ENCODE assay signal across 20 cellular contexts in genomic region chr10:96482815-96483588, GRCh38. TPM values are rescaled to one million over a fixed set of nuclear protein-coding genes. Genes with fewer than 3 reads are reported as not detected.
DNase-seq lines count a peak whose midpoint lies in the region; ATAC-seq, FAIRE-seq and TF ChIP-seq lines count a peak whose summit lies in the region.
"Had no signal": no experiment of that assay in that cellular context is flagged by ENCODE, and none has a peak within 500 bp of the region (broad histone marks: within the 10 kb centered on the region; RNA-seq: fewer than 3 reads in every experiment).

No MANE protein-coding gene starts in this region.

- H3K9ac ChIP-seq in K562 (ENCODE audit: insufficient read depth in 1 of 2, low read depth in 2 of 2, low read length in 2 of 2), result no peak overlapping the region
- H3K9ac ChIP-seq: GM23248 had no signal

- WGBS in right cardiac atrium, result 68% methylated on average over 4 of the region's 4 CpGs
- WGBS in K562 (ENCODE audit: insufficient coverage, low coverage, missing lambda C conversion rate), result 0% methylated on average over 3 of the region's 4 CpGs

- H3K27ac ChIP-seq in right cardiac atrium (ENCODE audit: low read length) (no peak overlapping the region), K562 (ENCODE audit: extremely low read depth, low read depth, low read length) (no peak overlapping the region)
- H3K27ac ChIP-seq: 22Rv1, A549, C4-2B, GM23248 had no signal

- intact Hi-C loops in cardiac septum (cut with DNase I), result no loop called here
- intact Hi-C loops in right cardiac atrium (cut with DNase I), result no loop called here
- intact Hi-C loops in K562 (cut with micrococcal nuclease), result no loop called here

- CTCF ChIA-PET in K562 (lab: Yijun Ruan, JAX; ENCODE audit: low intra/inter-chr PET ratio), result no interaction called here

- DNase-seq in cardiac septum (ENCODE audit: low spot score), result peak; percentile 44
- no peak for DNase-seq in right cardiac atrium
- peak; percentile 9 to 27 (median 15) for DNase-seq in K562 (ENCODE audit: extremely low read depth in 1 of 4, low spot score in 3 of 4)
- DNase-seq in islet precursor cell, result peak; percentile 37
- no peak for DNase-seq in kidney glomerular epithelial cell (lab: John Stamatoyannopoulos, UW)
- DNase-seq in SW480 (ENCODE audit: low spot score), result no peak
- DNase-seq in NCI-H446 (lab: John Stamatoyannopoulos, UW), result no peak
- DNase-seq: AML-193; CD4-positive, alpha-beta T cell; DMS153; DMS79; GDM1; GM23248; HCEC 1CT had no signal

- no TSS peak for BruUV-seq in K562 (replicated peaks; lab: Mats Ljungman, UMichigan)

- no peaks in the 10 kb centered on the region for H3K36me3 ChIP-seq in K562 (ENCODE audit: control insufficient read depth, insufficient read depth, low read length)

- no peak for FAIRE-seq in K562 (lab: Jason Lieb, UNC)
- FAIRE-seq: A549, GM12892, GM18507 had no signal

- H3K4me2 ChIP-seq in K562 (ENCODE audit: insufficient read depth, low read length), result no peak overlapping the region
- H3K4me2 ChIP-seq: A549 had no signal

- H3K4me1 ChIP-seq in right cardiac atrium (ENCODE audit: control insufficient read depth, insufficient read depth, low read length) (no peaks in the 10 kb centered on the region), K562 (replicated peaks in 1 of 2; ENCODE audit: control insufficient read depth in 2 of 2, insufficient read depth in 2 of 2, low read length in 2 of 2) (peaks cover 0 to 3% of the 10 kb centered on the region in 2 experiments; a peak in 1 of 5 replicates)
- H3K4me1 ChIP-seq: A549 had no signal

- in situ Hi-C loops in K562 (cut with MboI), result no loop called here

- H3K27me3 ChIP-seq in right cardiac atrium (ENCODE audit: control insufficient read depth, insufficient read depth) (peaks cover 5% of the 10 kb centered on the region), K562 (ENCODE audit: control insufficient read depth in 2 of 2, insufficient read depth in 2 of 2, low read length in 2 of 2) (peaks cover 5 to 32% of the 10 kb centered on the region in 2 experiments; a peak in 4 of 5 replicates)

- no peak for ATAC-seq in right cardiac atrium
- ATAC-seq in K562, result peak; percentile 35; the same call in 2 of the 3 replicates
- ATAC-seq: A549 had no signal

- no peaks in the 10 kb centered on the region for H3K9me1 ChIP-seq in K562 (ENCODE audit: control insufficient read depth, insufficient read depth, low read length)

- no peak for TF ChIP-seq POLR2A in K562 (conservative IDR thresholded peaks at IDR 0.05)

- no peak overlapping the region for H3K4me3 ChIP-seq in right cardiac atrium (ENCODE audit: low read length)
- H3K4me3 ChIP-seq in K562, result no peak overlapping the region
- H3K4me3 ChIP-seq: A549, GM23248 had no signal

- peak; percentile 53; the same call in 1 of the 2 replicates for TF ChIP-seq EP300 in K562 (IDR thresholded peaks at IDR 0.05; ENCODE audit: low read length)

- 0 out of 2 replicates have a peak, but pooled peaks cover 1% of the 10 kb centered on the region for H4K20me1 ChIP-seq in K562 (replicated peaks; ENCODE audit: control insufficient read depth, insufficient read depth, low read length)

- no peak for TF ChIP-seq CTCF in K562 (IDR thresholded peaks at IDR 0.05 in 2 of 3, conservative IDR thresholded peaks at IDR 0.05 in 1 of 3; ENCODE audit: insufficient read depth in 2 of 3, low read depth in 1 of 3, low read length in 3 of 3)

- no peak overlapping the region for H2AFZ ChIP-seq in K562 (ENCODE audit: low read depth, low read length)
- H2AFZ ChIP-seq: GM23248 had no signal

- H3K79me2 ChIP-seq in K562 (ENCODE audit: control insufficient read depth, insufficient read depth, low read length), result no peaks in the 10 kb centered on the region

- H3K9me3 ChIP-seq in right cardiac atrium (ENCODE audit: control insufficient read depth, low read length) (no peaks in the 10 kb centered on the region), K562 (replicated peaks; ENCODE audit: control insufficient read depth, insufficient read depth, low read depth, low read length) (no peaks in the 10 kb centered on the region)
- H3K9me3 ChIP-seq: A549 had no signal

- no peak for TF ChIP-seq RAD21 in K562 (CRISPR knock-in tag; conservative IDR thresholded peaks at IDR 0.05 in 1 of 2, IDR thresholded peaks at IDR 0.05 in 1 of 2)

- POLR2A ChIA-PET in K562 (lab: Yijun Ruan, JAX), result interaction anchor here (0.7 kb wide), 1 partner anchor 66 kb away, joined by 3 read pairs; no protein-coding TSS in a partner anchor

TF ChIP-seq in K562, 482 proteins besides CTCF, POLR2A, EP300 and RAD21 (continues in another document):
- TF ChIP-seq KLF10 (CRISPR knock-in tag; IDR thresholded peaks at IDR 0.05) (no peak), DIDO1 (tag; IDR thresholded peaks at IDR 0.05; ENCODE audit: low read depth) (no peak), ATF6 (CRISPR knock-in tag; IDR thresholded peaks at IDR 0.05) (no peak), EWSR1 (IDR thresholded peaks at IDR 0.05; ENCODE audit: borderline replicate concordance, low read depth, partially characterized antibody) (no peak), SOX6 (IDR thresholded peaks at IDR 0.05) (peak; percentile 27; the same call in 1 of the 2 replicates), MAFG (tag; conservative IDR thresholded peaks at IDR 0.05) (peak; percentile 74), C11orf30 (IDR thresholded peaks at IDR 0.05; ENCODE audit: low read depth) (peak; percentile 68), CXXC5 (CRISPR knock-in tag; IDR thresholded peaks at IDR 0.05) (no peak), ZNF311 (CRISPR knock-in tag; IDR thresholded peaks at IDR 0.05) (no peak), ZNF384 (IDR thresholded peaks at IDR 0.05; ENCODE audit: low read depth, low read length) (peak; percentile 40; the same call in 1 of the 2 replicates), HINFP (tag; conservative IDR thresholded peaks at IDR 0.05; ENCODE audit: low read depth) (no peak), PKNOX1 (IDR thresholded peaks at IDR 0.05) (peak; percentile 68)

RNA-seq across cellular contexts. Expression of gene TLL2, which starts 30.7 kb away (rescaled TPM):
- total RNA-seq in cardiac septum, result 3.8 TPM
- total RNA-seq in right cardiac atrium, result 1 to 10 TPM; 1.4 to 5.2 (median 2.6) TPM
- 1.9 TPM for polyA plus RNA-seq in right cardiac atrium
- total RNA-seq in K562 (2011; cell fraction: chromatin; rRNA removed; ENCODE audit: low replicate concordance), result not detected in 2 replicates
- not detected in 2 replicates for total RNA-seq in K562 (2011; cell fraction: nucleolus; rRNA removed)
- total RNA-seq in K562 (2011; cell fraction: nucleoplasm; rRNA removed), result not detected in 2 replicates
- total RNA-seq in K562 (2014; rRNA removed), result not detected in 2 replicates
- total RNA-seq in K562 (2014; rRNA removed; fragmentation: Illumina TruSeq; extraction: Trizol), result not detected in 2 replicates
- total RNA-seq in K562 (2015; rRNA removed; fragmentation: Illumina TruSeq; extraction: Trizol), result not detected in 2 replicates
- 0.09 TPM in 1 of 2 replicates, not detected in the other for total RNA-seq in K562 (2021)
- not detected in 2 replicates for polyA plus RNA-seq in K562 (2011; rRNA removed)
- 0.01 and 0.06 TPM in 2 replicates for polyA plus RNA-seq in K562 (2011; cell fraction: cytosol; rRNA removed)
- 0.03 TPM in 1 of 2 replicates, not detected in the other for polyA plus RNA-seq in K562 (2011; cell fraction: nucleus; rRNA removed)
- not detected in 2 replicates for polyA plus RNA-seq in K562 (2012)
- polyA plus RNA-seq in K562 (2014; fragmentation: Illumina TruSeq; extraction: Trizol), result not detected in 2 replicates
- not detected for polyA plus RNA-seq in K562 (2014; fragmentation: Nextera tagmentation; extraction: Ambion mirVana)
- polyA plus RNA-seq in K562 (2014; rRNA removed), result not detected in 2 replicates
- 0.18 TPM in 1 of 2 replicates, not detected in the other for polyA minus RNA-seq in K562 (2011; rRNA and poly(A)+ RNA removed)
- not detected in 2 replicates for polyA minus RNA-seq in K562 (2011; cell fraction: cytosol; rRNA and poly(A)+ RNA removed)
- not detected in 2 replicates for polyA minus RNA-seq in K562 (2011; cell fraction: nucleus; rRNA and poly(A)+ RNA removed)
- total RNA-seq: CD4-positive, alpha-beta T cell; HT-29 had no signal

Comparison
In these comparisons a context has a peak if more than half of its experiments do, and no peak if none do; other contexts are left out.
1. DNase-seq: peak in cardiac septum (single experiment), K562 (4 of 4) and islet precursor cell (single experiment); none in right cardiac atrium (0 of 3), kidney glomerular epithelial cell (single experiment), SW480 (single experiment) and NCI-H446 (0 of 2).